In the genomic region with DNA sequence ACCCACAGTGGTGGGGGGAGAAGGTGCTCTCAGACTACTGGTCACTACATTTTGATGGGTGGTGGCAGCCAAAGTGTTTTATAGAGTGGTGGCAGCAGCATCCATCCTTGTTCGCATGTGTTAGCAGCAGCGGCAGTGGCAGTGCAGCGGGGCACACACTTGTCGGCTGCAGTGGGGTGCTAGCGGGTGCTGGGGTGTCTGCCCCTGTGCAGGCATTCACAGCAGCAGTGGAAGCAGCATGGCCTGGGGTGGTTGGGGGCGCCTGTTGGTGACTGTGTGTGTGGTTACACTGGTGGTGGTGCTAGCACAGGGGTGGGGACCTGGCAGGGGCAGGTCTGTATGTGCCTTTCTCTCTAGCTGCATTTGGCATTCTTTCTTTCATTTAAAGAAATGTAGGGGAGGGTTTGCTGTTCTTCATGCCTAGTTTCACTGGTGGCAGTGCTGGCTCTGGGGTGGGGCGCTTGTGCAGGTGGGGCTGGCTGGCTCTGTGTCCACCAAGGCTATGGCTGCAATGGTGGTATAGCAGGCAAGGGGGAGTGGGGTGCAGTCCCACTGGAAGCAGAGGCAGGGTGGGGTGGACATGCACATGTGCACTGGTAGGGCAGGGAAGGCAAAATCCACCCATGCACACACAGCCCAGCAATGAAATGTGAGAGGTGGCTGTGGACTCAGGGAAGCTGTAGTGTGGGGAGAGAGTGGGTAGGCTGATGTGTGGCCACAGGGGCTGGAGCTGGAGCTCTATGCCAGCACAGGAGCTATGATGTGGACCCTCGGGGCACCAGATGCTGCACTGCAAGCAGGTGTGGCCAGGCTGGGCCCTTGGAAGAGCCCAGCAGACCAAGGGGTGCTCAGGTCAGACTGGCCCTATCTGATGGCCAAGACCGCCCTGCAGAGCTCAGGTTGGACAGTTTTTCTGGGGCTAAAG, we compare ENCODE assay signal across 21 cellular contexts.
"Had no signal": no experiment of that assay in that cellular context is flagged by ENCODE, and none has a peak within 500 bp of the region (broad histone marks: within the 10 kb centered on the region; RNA-seq: fewer than 3 reads in every experiment).

No MANE protein-coding gene starts in this region.

- H3K9ac ChIP-seq: neural progenitor cell had no signal

- H3K27me3 ChIP-seq: sigmoid colon, thyroid gland, uterus had no signal

- H3K9me3 Mint-ChIP-seq: nephron; neural progenitor cell; stimulated activated naive B cell treated with anti-CD40 and anti-IgM and Interleukin-4, amounts not matched to agents 10 μg/mL and 1 μg/mL and 100 μg/mL, for 72 hours had no signal

- H2AFZ ChIP-seq: neural progenitor cell had no signal

- H3K4me1 Mint-ChIP-seq: immature natural killer cell; memory B cell; nephron; neural progenitor cell; stimulated activated naive B cell treated with anti-CD40 and anti-IgM and Interleukin-4, amounts not matched to agents 10 μg/mL and 1 μg/mL and 100 μg/mL, for 72 hours had no signal

- H3K4me3 Mint-ChIP-seq: immature natural killer cell; memory B cell; nephron; neural progenitor cell; stimulated activated naive B cell treated with anti-CD40 and anti-IgM and Interleukin-4, amounts not matched to agents 10 μg/mL and 1 μg/mL and 100 μg/mL, for 72 hours had no signal

- H3K4me3 ChIP-seq: dorsolateral prefrontal cortex, lung, neural progenitor cell, prostate gland, sigmoid colon, stomach, thyroid gland, uterus had no signal

- H3K27ac Mint-ChIP-seq: immature natural killer cell; memory B cell; nephron; neural progenitor cell; stimulated activated naive B cell treated with anti-CD40 and anti-IgM and Interleukin-4, amounts not matched to agents 10 μg/mL and 1 μg/mL and 100 μg/mL, for 72 hours had no signal

- H3K4me1 ChIP-seq: neural progenitor cell, prostate gland, sigmoid colon, stomach, thyroid gland, uterus had no signal

- H3K9me3 ChIP-seq: prostate gland, sigmoid colon, stomach, thyroid gland, uterus had no signal

- H3K36me3 ChIP-seq: neural progenitor cell, prostate gland, sigmoid colon, stomach, thyroid gland, uterus had no signal

- DNase-seq: cerebellar nuclear complex; dorsolateral prefrontal cortex; effector CD4-positive, alpha-beta T cell; hypothalamus; immature natural killer cell; islet precursor cell; nucleus accumbens; sigmoid colon; stimulated activated CD4-positive, alpha-beta T cell treated with anti-CD3 and anti-CD28 coated beads, Interleukin-2, amount 100 ng/mL, for 24 hours; stimulated activated CD4-positive, alpha-beta T cell treated with anti-CD3 and anti-CD28 coated beads, Interleukin-4, amount 100 ng/mL, for 24 hours; stimulated activated naive B cell treated with anti-CD40 and anti-IgM and Interleukin-4, amounts not matched to agents 10 μg/mL and 1 μg/mL and 100 μg/mL, for 72 hours; stomach; trophoblast cell; uterus had no signal

- H3K27ac ChIP-seq: dorsolateral prefrontal cortex, neural progenitor cell, prostate gland, sigmoid colon, stomach, thyroid gland, uterus had no signal

- ATAC-seq: right cardiac atrium; stimulated activated naive B cell treated with anti-CD40 and anti-IgM and Interleukin-4, amounts not matched to agents 10 μg/mL and 1 μg/mL and 100 μg/mL, for 72 hours had no signal

- H3K4me2 ChIP-seq: neural progenitor cell had no signal
